Comparison of ENCODE assay signal across 8 cellular contexts in the genomic region with DNA sequence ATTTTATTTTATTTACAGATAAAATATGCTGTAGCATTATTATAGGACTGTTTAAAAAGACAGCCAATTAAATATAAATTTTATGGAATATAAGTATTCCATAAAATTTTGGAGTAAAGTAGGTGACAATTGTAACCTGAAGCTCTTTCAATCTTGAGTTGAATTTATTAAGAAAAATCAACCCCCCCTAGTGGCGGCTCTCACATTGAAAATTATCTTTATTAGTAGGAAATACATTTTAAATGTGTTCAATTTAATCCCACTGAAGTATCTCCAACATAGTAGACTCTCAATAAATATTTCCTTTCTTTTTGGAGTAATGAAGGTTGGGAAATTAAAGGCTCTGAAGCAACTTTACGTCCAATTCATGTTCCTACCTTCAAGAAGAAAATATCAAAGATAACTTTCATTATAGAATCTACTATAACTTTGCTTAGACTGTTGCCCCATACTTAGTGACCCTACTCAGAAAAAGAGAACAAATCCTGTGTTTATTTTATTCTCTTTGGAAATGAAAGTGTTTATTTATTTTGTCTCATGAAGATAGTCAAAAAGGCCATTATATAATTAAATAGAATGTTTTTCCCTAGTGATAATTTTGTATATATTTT. TPM values are rescaled to one million over a fixed set of nuclear protein-coding genes. Genes with fewer than 3 reads are reported as not detected.
A peak's percentile ranks its signal among the peaks of the same experiment; 100 is the strongest.
DNase-seq lines count a peak whose midpoint lies in the region; ATAC-seq, FAIRE-seq and TF ChIP-seq lines count a peak whose summit lies in the region.

No MANE protein-coding gene starts in this region.

- peaks cover 36% of the 10 kb centered on the region for H4K20me1 ChIP-seq in astrocyte (ENCODE audit: insufficient read depth, low read length)

- H3K4me2 ChIP-seq in astrocyte (ENCODE audit: low read length) = peak overlapping the region; percentile 88

- FAIRE-seq in RCC 7860 (lab: Jason Lieb, UNC) (peak; percentile 93), astrocyte (lab: Jason Lieb, UNC) (no peak)

- peak; percentile 90 for TF ChIP-seq CTCF in 22Rv1 (IDR thresholded peaks at IDR 0.05)
- peak; percentile 54 for TF ChIP-seq CTCF in GM10248 (IDR thresholded peaks at IDR 0.05; ENCODE audit: control extremely low read depth, extremely low read depth, low read depth, missing control alignments)
- peak; percentile 42 for TF ChIP-seq CTCF in astrocyte (IDR thresholded peaks at IDR 0.05; ENCODE audit: insufficient read depth, low read depth, low read length)

- POLR2A ChIA-PET in GM10248 (lab: Yijun Ruan, JAX) = no interaction called here

- DNase-seq in GM10248 (ENCODE audit: extremely low spot score) (no peak), RCC 7860 (ENCODE audit: low spot score) (no peak), astrocyte (ENCODE audit: low read depth) (no peak), kidney tubule cell (ENCODE audit: low spot score) (peak; percentile 52)
- DNase-seq in stimulated activated CD8-positive, alpha-beta memory T cell treated with anti-CD3 and anti-CD28 coated beads, Interleukin-4, amount 100 ng/mL, for 24 hours (ENCODE audit: low read depth) = peak; percentile 4

- H3K27ac ChIP-seq in 22Rv1 (no peak overlapping the region), astrocyte (ENCODE audit: low read depth, low read length) (no peak overlapping the region)

- H3K36me3 Mint-ChIP-seq in astrocyte (ENCODE audit: low read depth, unreplicated experiment) = no peaks in the 10 kb centered on the region

- CTCF ChIA-PET in GM10248 (lab: Yijun Ruan, JAX) = interaction anchor here (0.6 to 2.8 kb wide), 28 partner anchors 9 to 378 kb away, joined by 3 to 30 read pairs (median 4); no protein-coding TSS in a partner anchor

- no peaks in the 10 kb centered on the region for H3K9me3 ChIP-seq in astrocyte (ENCODE audit: insufficient read depth, low read depth, low read length)

- H2AFZ ChIP-seq in astrocyte (ENCODE audit: low read depth, low read length) = no peak overlapping the region

- H3K27ac Mint-ChIP-seq in astrocyte (ENCODE audit: unreplicated experiment) = no peak overlapping the region

- H3K9me3 Mint-ChIP-seq in astrocyte (ENCODE audit: unreplicated experiment) = no peaks in the 10 kb centered on the region

- H3K36me3 ChIP-seq in astrocyte (ENCODE audit: insufficient read depth, low read length) = no peaks in the 10 kb centered on the region

- H3K4me1 Mint-ChIP-seq in astrocyte (ENCODE audit: low read depth, unreplicated experiment) = peaks cover 18% of the 10 kb centered on the region

- no peaks in the 10 kb centered on the region for H3K27me3 Mint-ChIP-seq in astrocyte (ENCODE audit: low read depth, unreplicated experiment)

- peak overlapping the region; percentile 87 for H3K4me3 ChIP-seq in astrocyte (ENCODE audit: insufficient read depth, low read depth, low read length)

- no peaks in the 10 kb centered on the region for H3K27me3 ChIP-seq in astrocyte (ENCODE audit: insufficient read depth, low read length)

- H3K79me2 ChIP-seq in astrocyte (ENCODE audit: insufficient read depth, low read length) = peaks cover 81% of the 10 kb centered on the region

- peaks cover 16% of the 10 kb centered on the region for H3K4me1 ChIP-seq in astrocyte (ENCODE audit: insufficient read depth, low read length)

- peak overlapping the region; percentile 75 for H3K4me3 Mint-ChIP-seq in astrocyte (ENCODE audit: unreplicated experiment)

- peak overlapping the region; percentile 90 for H3K9ac ChIP-seq in astrocyte (ENCODE audit: low read length)

- ATAC-seq in HG02981 (IDR thresholded peaks at IDR 0.05; ENCODE audit: unreplicated experiment) (no peak), HG03095 (IDR thresholded peaks at IDR 0.05; ENCODE audit: unreplicated experiment) (no peak)

RNA-seq across cellular contexts. Expression of a gene that starts 3.1 kb away (rescaled TPM):
- total RNA-seq in astrocyte = 40.4 and 48.1 TPM in 2 replicates

Comparison
In these comparisons a context has a peak if more than half of its experiments do, and no peak if none do; other contexts are left out.
1. DNase-seq: peak in kidney tubule cell (single experiment) and stimulated activated CD8-positive, alpha-beta memory T cell treated with anti-CD3 and anti-CD28 coated beads, Interleukin-4, amount 100 ng/mL, for 24 hours (single experiment); none in GM10248 (single experiment), RCC 7860 (single experiment) and astrocyte (single experiment).
2. Peak in every context shown above with its lines, with median percentiles within 50 percentile points of each other: CTCF ChIP-seq.